Comparison of ENCODE assay signal across 1 cellular context in the genomic region with DNA sequence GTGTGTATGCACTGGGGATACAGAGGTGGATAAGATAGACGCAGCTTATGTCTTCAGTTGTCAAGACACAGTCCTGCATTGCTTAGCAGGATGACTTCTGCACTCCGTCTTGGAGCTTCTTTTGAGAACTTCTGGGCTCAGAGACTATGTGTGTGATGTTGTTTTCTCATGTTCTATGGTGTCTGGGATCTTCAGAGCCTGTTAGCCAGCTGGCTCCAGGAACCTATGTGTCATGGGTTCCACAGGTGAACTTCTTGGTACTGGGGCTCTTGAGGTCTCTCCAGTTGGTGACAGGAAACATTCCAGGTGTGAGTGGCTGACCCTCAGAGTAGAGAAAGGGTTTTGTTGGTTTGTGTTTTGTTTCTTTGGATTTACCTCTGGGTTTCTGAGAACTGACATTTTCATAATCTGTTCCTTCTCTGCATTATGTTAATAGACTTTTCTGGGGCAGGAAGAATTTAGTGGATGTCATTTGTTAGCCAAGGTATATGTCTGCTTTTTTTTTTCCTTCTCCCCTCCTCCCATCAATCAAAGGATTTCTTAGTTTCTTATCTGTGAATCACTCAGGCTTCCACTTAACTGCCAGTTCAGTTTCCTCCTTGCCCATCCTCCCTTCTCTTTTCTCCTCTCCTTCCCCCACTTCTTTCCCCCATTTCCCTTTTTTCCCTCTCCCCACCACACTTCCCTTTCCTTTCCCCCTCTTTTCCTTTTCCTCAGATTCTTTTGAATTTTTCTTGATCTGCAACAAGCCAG.
TF ChIP-seq lines count a peak whose summit lies in the region.

No MANE protein-coding gene starts in this region.

TF ChIP-seq in WTC11, 78 proteins besides CTCF, POLR2A, EP300 and RAD21 (continued from another document):
- TF ChIP-seq, protein P1, sequence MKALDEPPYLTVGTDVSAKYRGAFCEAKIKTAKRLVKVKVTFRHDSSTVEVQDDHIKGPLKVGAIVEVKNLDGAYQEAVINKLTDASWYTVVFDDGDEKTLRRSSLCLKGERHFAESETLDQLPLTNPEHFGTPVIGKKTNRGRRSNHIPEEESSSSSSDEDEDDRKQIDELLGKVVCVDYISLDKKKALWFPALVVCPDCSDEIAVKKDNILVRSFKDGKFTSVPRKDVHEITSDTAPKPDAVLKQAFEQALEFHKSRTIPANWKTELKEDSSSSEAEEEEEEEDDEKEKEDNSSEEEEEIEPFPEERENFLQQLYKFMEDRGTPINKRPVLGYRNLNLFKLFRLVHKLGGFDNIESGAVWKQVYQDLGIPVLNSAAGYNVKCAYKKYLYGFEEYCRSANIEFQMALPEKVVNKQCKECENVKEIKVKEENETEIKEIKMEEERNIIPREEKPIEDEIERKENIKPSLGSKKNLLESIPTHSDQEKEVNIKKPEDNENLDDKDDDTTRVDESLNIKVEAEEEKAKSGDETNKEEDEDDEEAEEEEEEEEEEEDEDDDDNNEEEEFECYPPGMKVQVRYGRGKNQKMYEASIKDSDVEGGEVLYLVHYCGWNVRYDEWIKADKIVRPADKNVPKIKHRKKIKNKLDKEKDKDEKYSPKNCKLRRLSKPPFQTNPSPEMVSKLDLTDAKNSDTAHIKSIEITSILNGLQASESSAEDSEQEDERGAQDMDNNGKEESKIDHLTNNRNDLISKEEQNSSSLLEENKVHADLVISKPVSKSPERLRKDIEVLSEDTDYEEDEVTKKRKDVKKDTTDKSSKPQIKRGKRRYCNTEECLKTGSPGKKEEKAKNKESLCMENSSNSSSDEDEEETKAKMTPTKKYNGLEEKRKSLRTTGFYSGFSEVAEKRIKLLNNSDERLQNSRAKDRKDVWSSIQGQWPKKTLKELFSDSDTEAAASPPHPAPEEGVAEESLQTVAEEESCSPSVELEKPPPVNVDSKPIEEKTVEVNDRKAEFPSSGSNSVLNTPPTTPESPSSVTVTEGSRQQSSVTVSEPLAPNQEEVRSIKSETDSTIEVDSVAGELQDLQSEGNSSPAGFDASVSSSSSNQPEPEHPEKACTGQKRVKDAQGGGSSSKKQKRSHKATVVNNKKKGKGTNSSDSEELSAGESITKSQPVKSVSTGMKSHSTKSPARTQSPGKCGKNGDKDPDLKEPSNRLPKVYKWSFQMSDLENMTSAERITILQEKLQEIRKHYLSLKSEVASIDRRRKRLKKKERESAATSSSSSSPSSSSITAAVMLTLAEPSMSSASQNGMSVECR (CRISPR knock-in tag; IDR thresholded peaks at IDR 0.05; ENCODE audit: borderline replicate concordance) = no peak
- TF ChIP-seq ATF6 (CRISPR knock-in tag; IDR thresholded peaks at IDR 0.05) (no peak), AR (CRISPR knock-in tag; IDR thresholded peaks at IDR 0.05) (no peak), ZBTB21 (CRISPR knock-in tag; IDR thresholded peaks at IDR 0.05; ENCODE audit: borderline replicate concordance) (no peak), ZNF425 (CRISPR knock-in tag; conservative IDR thresholded peaks at IDR 0.05) (no peak), ZNF532 (CRISPR knock-in tag; IDR thresholded peaks at IDR 0.05; ENCODE audit: borderline replicate concordance) (no peak), FOXJ3 (CRISPR knock-in tag; IDR thresholded peaks at IDR 0.05; ENCODE audit: borderline replicate concordance) (no peak), NFYB (CRISPR knock-in tag; conservative IDR thresholded peaks at IDR 0.05; ENCODE audit: low read depth) (no peak)
- TF ChIP-seq, protein P2, sequence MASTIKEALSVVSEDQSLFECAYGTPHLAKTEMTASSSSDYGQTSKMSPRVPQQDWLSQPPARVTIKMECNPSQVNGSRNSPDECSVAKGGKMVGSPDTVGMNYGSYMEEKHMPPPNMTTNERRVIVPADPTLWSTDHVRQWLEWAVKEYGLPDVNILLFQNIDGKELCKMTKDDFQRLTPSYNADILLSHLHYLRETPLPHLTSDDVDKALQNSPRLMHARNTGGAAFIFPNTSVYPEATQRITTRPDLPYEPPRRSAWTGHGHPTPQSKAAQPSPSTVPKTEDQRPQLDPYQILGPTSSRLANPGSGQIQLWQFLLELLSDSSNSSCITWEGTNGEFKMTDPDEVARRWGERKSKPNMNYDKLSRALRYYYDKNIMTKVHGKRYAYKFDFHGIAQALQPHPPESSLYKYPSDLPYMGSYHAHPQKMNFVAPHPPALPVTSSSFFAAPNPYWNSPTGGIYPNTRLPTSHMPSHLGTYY (CRISPR knock-in tag; IDR thresholded peaks at IDR 0.05) = no peak
